ENCODE assay signal across 16 cellular contexts in genomic region chr2:232486558-232487384, GRCh38. TPM values are rescaled to one million over a fixed set of nuclear protein-coding genes. Genes with fewer than 3 reads are reported as not detected.
DNase-seq lines count a peak whose midpoint lies in the region; ATAC-seq and TF ChIP-seq lines count a peak whose summit lies in the region.
"Had no signal": no experiment of that assay in that cellular context is flagged by ENCODE, and none has a peak within 500 bp of the region (broad histone marks: within the 10 kb centered on the region; RNA-seq: fewer than 3 reads in every experiment).

No MANE protein-coding gene starts in this region.

- H3K27ac Mint-ChIP-seq in CD8-positive, alpha-beta T cell, result no peak overlapping the region
- H3K27ac Mint-ChIP-seq: activated CD4-positive, alpha-beta T cell treated with anti-CD3 and anti-CD28 coated beads for 36 hours had no signal

- no peaks in the 10 kb centered on the region for H3K27me3 ChIP-seq in CD8-positive, alpha-beta T cell (ENCODE audit: insufficient read depth, low read length)
- H3K27me3 ChIP-seq in neuron (ENCODE audit: insufficient read depth, low read length), result peaks cover 94% of the 10 kb centered on the region
- H3K27me3 ChIP-seq in uterus, result peaks cover 3 to 17% of the 10 kb centered on the region in 2 donors

- peaks cover 7% of the 10 kb centered on the region for H3K4me1 Mint-ChIP-seq in CD8-positive, alpha-beta T cell (ENCODE audit: low read depth)

- TF ChIP-seq CTCF in CD8-positive, alpha-beta T cell (IDR thresholded peaks at IDR 0.05), result no peak
- TF ChIP-seq CTCF in coronary artery (IDR thresholded peaks at IDR 0.05) (no peak), uterus (IDR thresholded peaks at IDR 0.05) (no peak)

- peaks cover 34% of the 10 kb centered on the region for H3K27me3 Mint-ChIP-seq in CD8-positive, alpha-beta T cell (ENCODE audit: low read depth)

- intact Hi-C loops in CD8-positive, alpha-beta T cell (cut with DNase I, micrococcal nuclease), result no loop called here
- intact Hi-C loops in uterus (cut with DNase I; ENCODE audit: low total_unique reads), result no loop called here

- no peak overlapping the region for H2AFZ ChIP-seq in neuron (ENCODE audit: low read depth, low read length)

- H3K4me1 ChIP-seq in CD8-positive, alpha-beta T cell (ENCODE audit: insufficient read depth, low read length), result no peaks in the 10 kb centered on the region
- H3K4me1 ChIP-seq in neuron (ENCODE audit: insufficient read depth, low read length), result peaks cover 2% of the 10 kb centered on the region
- H3K4me1 ChIP-seq in uterus, result peaks cover 0 to 6% of the 10 kb centered on the region in 2 donors

- no peak overlapping the region for H3K27ac ChIP-seq in CD8-positive, alpha-beta T cell (ENCODE audit: low read depth, low read length)
- no peak overlapping the region for H3K27ac ChIP-seq in coronary artery
- H3K27ac ChIP-seq in uterus, result no peak overlapping the region
- H3K27ac ChIP-seq: SJSA1 had no signal

- TF ChIP-seq POLR2A in uterus (IDR thresholded peaks at IDR 0.05), result no peak

- H3K4me3 Mint-ChIP-seq in CD8-positive, alpha-beta T cell, result peak overlapping the region; percentile 56
- H3K4me3 Mint-ChIP-seq: activated CD4-positive, alpha-beta T cell treated with anti-CD3 and anti-CD28 coated beads for 36 hours had no signal

- H3K36me3 Mint-ChIP-seq in CD8-positive, alpha-beta T cell, result no peaks in the 10 kb centered on the region

- H3K36me3 ChIP-seq in CD8-positive, alpha-beta T cell (ENCODE audit: insufficient read depth, low read length), result no peaks in the 10 kb centered on the region
- no peaks in the 10 kb centered on the region for H3K36me3 ChIP-seq in neuron (ENCODE audit: insufficient read depth, low read length)
- H3K36me3 ChIP-seq in uterus, result no peaks in the 10 kb centered on the region
- H3K36me3 ChIP-seq: SJSA1 had no signal

- H3K9me3 ChIP-seq in CD8-positive, alpha-beta T cell (ENCODE audit: low read length), result no peaks in the 10 kb centered on the region
- H3K9me3 ChIP-seq in neuron (ENCODE audit: low read length), result no peaks in the 10 kb centered on the region
- H3K9me3 ChIP-seq in uterus, result no peaks in the 10 kb centered on the region
- H3K9me3 ChIP-seq: SJSA1 had no signal

- POLR2A ChIA-PET in CD8-positive, alpha-beta T cell (lab: Charles Lee), result no interaction called here

- no peak overlapping the region for H3K4me3 ChIP-seq in CD8-positive, alpha-beta T cell (ENCODE audit: low read depth, low read length)
- H3K4me3 ChIP-seq in coronary artery (peak overlapping the region; percentile 45), neuron (ENCODE audit: low read length) (peak overlapping the region; percentile 36), uterus (peak overlapping the region in 1 of 2 donors; percentile 20)
- H3K4me3 ChIP-seq: SJSA1 had no signal

- H3K9me3 Mint-ChIP-seq in CD8-positive, alpha-beta T cell, result no peaks in the 10 kb centered on the region

- DNase-seq in 8988T, result peak; percentile 13
- no peak for DNase-seq in CD8-positive, alpha-beta T cell
- no peak for DNase-seq in coronary artery (ENCODE audit: low spot score)
- no peak for DNase-seq in uterus
- DNase-seq: activated gamma-delta T cell, HCEC 1CT, NCI-H446 treated with DMSO at 0.1 percent for 48 hours had no signal

- CTCF ChIA-PET in CD8-positive, alpha-beta T cell (lab: Charles Lee), result no interaction called here

- no peak for ATAC-seq in CD8-positive, alpha-beta T cell
- no peak for ATAC-seq in HG03378 (IDR thresholded peaks at IDR 0.05; ENCODE audit: unreplicated experiment)
- no peak for ATAC-seq in GM21526 (IDR thresholded peaks at IDR 0.05; ENCODE audit: low FRiP score, unreplicated experiment)
- ATAC-seq in HG02642 (IDR thresholded peaks at IDR 0.05; ENCODE audit: poor library complexity, unreplicated experiment), result no peak
- ATAC-seq: left lobe of liver had no signal

RNA-seq across cellular contexts. Expression of gene ECEL1, which starts 0.9 kb away (rescaled TPM):
- total RNA-seq in CD8-positive, alpha-beta T cell, result not detected
- total RNA-seq in uterus, result 10 to 100 TPM in 1 of 4 donors, 1 to 10 TPM in 1, not detected in 2; 1.9 to 10.8 TPM
- total RNA-seq: LHCN-M2, SJSA1 had no signal

RNA-seq across cellular contexts. Expression of gene ALPI, which starts 30.8 kb away (rescaled TPM):
- total RNA-seq in CD8-positive, alpha-beta T cell, result not detected
- not detected for total RNA-seq in uterus
- total RNA-seq: activated CD4-positive, alpha-beta T cell treated with anti-CD3 and anti-CD28 coated beads for 36 hours; left lobe of liver; LHCN-M2; SJSA1; urinary bladder had no signal

RNA-seq across cellular contexts. Expression of gene PRSS56, which starts 33.4 kb away (rescaled TPM):
- not detected for total RNA-seq in CD8-positive, alpha-beta T cell
- total RNA-seq in uterus, result not detected
- total RNA-seq: activated CD4-positive, alpha-beta T cell treated with anti-CD3 and anti-CD28 coated beads for 36 hours; left lobe of liver; SJSA1; urinary bladder had no signal

RNA-seq across cellular contexts. Expression of gene CHRND, which starts 39.2 kb away (rescaled TPM):
- total RNA-seq in CD8-positive, alpha-beta T cell, result not detected
- not detected for total RNA-seq in uterus
- total RNA-seq: activated CD4-positive, alpha-beta T cell treated with anti-CD3 and anti-CD28 coated beads for 36 hours; left lobe of liver; SJSA1 had no signal

RNA-seq across cellular contexts. Expression of gene CHRNG, which starts 52.7 kb away (rescaled TPM):
- not detected for total RNA-seq in CD8-positive, alpha-beta T cell
- total RNA-seq in uterus, result not detected
- total RNA-seq: activated CD4-positive, alpha-beta T cell treated with anti-CD3 and anti-CD28 coated beads for 36 hours; left lobe of liver; SJSA1 had no signal
